Comparison of ENCODE assay signal across 8 cellular contexts in genomic region chr11:128716661-128717210, GRCh38. TPM values are rescaled to one million over a fixed set of nuclear protein-coding genes. Genes with fewer than 3 reads are reported as not detected.
DNase-seq lines count a peak whose midpoint lies in the region; ATAC-seq and TF ChIP-seq lines count a peak whose summit lies in the region.

No MANE protein-coding gene starts in this region.

- WGBS in heart left ventricle, 4 donors = 40 to 56% (median 46%) methylated on average over 7 to 8 of the region's 8 CpGs

- peak overlapping the region in 6 of 12 donors; percentile 7 to 30 (median 21) for H3K4me3 ChIP-seq in heart left ventricle

- peak overlapping the region; percentile 31 to 95 (median 76) for H3K27ac ChIP-seq in heart left ventricle

- no peak for DNase-seq in heart left ventricle
- no peak for DNase-seq in cardiac septum (ENCODE audit: low spot score)
- DNase-seq in activated CD4-positive, alpha-beta T cell treated with anti-CD3 and anti-CD28 coated beads, Interleukin-2, amount 50 U/mL, for 1 hour = peak; percentile 46
- peak; percentile 5 for DNase-seq in foreskin melanocyte
- peak; percentile 36 for DNase-seq in stimulated activated naive CD4-positive, alpha-beta T cell treated with Interleukin-2 at 50 U/mL for 16 hours (lab: John Stamatoyannopoulos, UW)

- no peaks in the 10 kb centered on the region for H3K27me3 ChIP-seq in heart left ventricle

- no peak for TF ChIP-seq CTCF in heart left ventricle (IDR thresholded peaks at IDR 0.05)

- ATAC-seq in heart left ventricle = peak in 3 of 4 donors; percentile 17 to 32 (median 32)
- no peak for ATAC-seq in GM19328 (IDR thresholded peaks at IDR 0.05; ENCODE audit: unreplicated experiment)
- no peak for ATAC-seq in HG03095 (IDR thresholded peaks at IDR 0.05; ENCODE audit: unreplicated experiment)
- no peak for ATAC-seq in HG03439 (IDR thresholded peaks at IDR 0.05; ENCODE audit: unreplicated experiment)

- peaks cover 14 to 99% (median 79%) of the 10 kb centered on the region in 12 donors for H3K4me1 ChIP-seq in heart left ventricle

- intact Hi-C loops in heart left ventricle (cut with DNase I) = no loop called here
- intact Hi-C loops in cardiac septum (cut with DNase I) = no loop called here

- H3K36me3 ChIP-seq in heart left ventricle = no peaks in the 10 kb centered on the region

- TF ChIP-seq POLR2A in heart left ventricle (IDR thresholded peaks at IDR 0.05) = no peak

- H3K9me3 ChIP-seq in heart left ventricle = no peaks in the 10 kb centered on the region

RNA-seq across cellular contexts. Expression of gene FLI1, which starts 22.9 kb away (rescaled TPM):
- total RNA-seq in heart left ventricle = 10 to 100 TPM in 8 of 9 donors, 1 to 10 TPM in 1; 9.7 to 41.4 (median 19.4) TPM
- polyA plus RNA-seq in heart left ventricle = 10 to 100 TPM in 1 of 2 donors, 1 to 10 TPM in 1; 6.7 to 12.4 TPM
- 18.9 TPM for total RNA-seq in cardiac septum

Comparison
In these comparisons a context has a peak if more than half of its experiments do, and no peak if none do; other contexts are left out.
1. ATAC-seq: peak in heart left ventricle (3 of 4); none in GM19328 (single experiment), HG03095 (single experiment) and HG03439 (single experiment).
2. DNase-seq: peak in activated CD4-positive, alpha-beta T cell treated with anti-CD3 and anti-CD28 coated beads, Interleukin-2, amount 50 U/mL, for 1 hour (single experiment), foreskin melanocyte (single experiment) and stimulated activated naive CD4-positive, alpha-beta T cell treated with Interleukin-2 at 50 U/mL for 16 hours (single experiment); none in heart left ventricle (0 of 5) and cardiac septum (single experiment).